Comparison of ENCODE assay signal across 8 cellular contexts in genomic region chr12:6662906-6663742, GRCh38. TPM values are rescaled to one million over a fixed set of nuclear protein-coding genes. Genes with fewer than 3 reads are reported as not detected.
DNase-seq lines count a peak whose midpoint lies in the region; ATAC-seq, FAIRE-seq and TF ChIP-seq lines count a peak whose summit lies in the region.

ING4 (minus strand) TSS chr12:6663119; CDS start chr12:6663101, 18 bp downstream.

- no peaks in the 10 kb centered on the region for H3K27me3 Mint-ChIP-seq in natural killer cell (ENCODE audit: low read depth in 2 of 2)

- peaks cover 19% of the 10 kb centered on the region for H3K79me2 ChIP-seq in Loucy (ENCODE audit: insufficient read depth, low read length)

- H3K4me3 ChIP-seq in Loucy (ENCODE audit: low read length, poor library complexity, severe bottlenecking), result peak within 1 kb of the TSS; percentile 80

- H3K36me3 ChIP-seq in Loucy (ENCODE audit: insufficient read depth, low read length), result peaks cover 21% of the 10 kb centered on the region; the same call in 1 of the 2 replicates

- peak within 1 kb of the TSS; percentile 79 for H3K9ac ChIP-seq in Loucy (ENCODE audit: low read depth, low read length, poor library complexity, severe bottlenecking)

- H3K4me1 ChIP-seq in Loucy (ENCODE audit: insufficient read depth, low read length, poor library complexity, severe bottlenecking), result peaks cover 21% of the 10 kb centered on the region

- peak within 1 kb of the TSS; percentile 98 for H3K4me2 ChIP-seq in Loucy (ENCODE audit: low read depth, low read length, poor library complexity, severe bottlenecking)

- TF ChIP-seq POLR2A in H54 (IDR thresholded peaks at IDR 0.05; ENCODE audit: low read depth, low read length), result no peak
- TF ChIP-seq POLR2A in Raji (IDR thresholded peaks at IDR 0.05; ENCODE audit: insufficient read depth, low read depth, low read length), result peak; percentile 68

- no peaks in the 10 kb centered on the region for H4K20me1 ChIP-seq in Loucy (ENCODE audit: insufficient read depth, low read length, poor library complexity, severe bottlenecking)

- peak; percentile 96 for FAIRE-seq in H54 (lab: Jason Lieb, UNC)

- intact Hi-C loops in natural killer cell (cut with micrococcal nuclease), result loop anchor here (1.0 to 2.0 kb wide), 7 partner anchors 26 to 189 kb away; partner anchors contain the start of genes LPAR5, MLF2, USP5 and ZNF384

- ATAC-seq in natural killer cell, result peak; percentile 97 to 100 (median 98)

- peaks cover 4% of the 10 kb centered on the region; the same call in 1 of the 2 replicates for H3F3A ChIP-seq in Loucy (ENCODE audit: low read depth)

- no peaks in the 10 kb centered on the region for H3K9me2 ChIP-seq in Loucy (replicated peaks; ENCODE audit: low read depth, low read length)

- peak within 1 kb of the TSS; percentile 84 for H2AFZ ChIP-seq in Loucy (ENCODE audit: low read length)

- peak; percentile 100 for DNase-seq in EL
- DNase-seq in H54 (ENCODE audit: insufficient read length, low spot score), result peak; percentile 94
- DNase-seq in activated T-helper 9 cell treated with anti-CD3 and anti-CD28 coated beads, Interleukin-2, amount 50 U/mL, for 16 hours (ENCODE audit: low read depth), result peak; percentile 93
- DNase-seq in fibroblast of peridontal ligament (ENCODE audit: extremely low read depth), result peak; percentile 99
- peak; percentile 92 for DNase-seq in natural killer cell
- DNase-seq in stimulated activated naive CD4-positive, alpha-beta T cell treated with Interleukin-2 at 50 U/mL for 16 hours (lab: John Stamatoyannopoulos, UW), result peak; percentile 96

- no peak for TF ChIP-seq CTCF in Loucy (conservative IDR thresholded peaks at IDR 0.05; ENCODE audit: low read length)
- no peak for TF ChIP-seq CTCF in natural killer cell (IDR thresholded peaks at IDR 0.05)

- peaks cover 27 to 38% of the 10 kb centered on the region in 2 donors for H3K4me1 Mint-ChIP-seq in natural killer cell

- peak within 1 kb of the TSS; percentile 96 for H3K4me3 Mint-ChIP-seq in natural killer cell

- no peaks in the 10 kb centered on the region for H3K27me3 ChIP-seq in Loucy (ENCODE audit: insufficient read depth, low read length, poor library complexity, severe bottlenecking)

- H3K27ac Mint-ChIP-seq in natural killer cell, result peak within 1 kb of the TSS; percentile 93 to 95

- no peaks in the 10 kb centered on the region for H3K9me3 ChIP-seq in Loucy (ENCODE audit: insufficient read depth, low read depth, low read length)

- peaks cover 6% of the 10 kb centered on the region for H3K36me3 Mint-ChIP-seq in natural killer cell

- H3K9me3 Mint-ChIP-seq in natural killer cell, result no peaks in the 10 kb centered on the region

RNA-seq across cellular contexts. Expression of gene ING4, which starts in this region (rescaled TPM):
- 10 to 100 TPM; 29.9 to 40.9 (median 30.2) TPM for total RNA-seq in natural killer cell

Comparison
In these comparisons a context has a peak if more than half of its experiments do, and no peak if none do; other contexts are left out.
1. Peak in every context shown above with its lines: DNase-seq, ATAC-seq and H3K4me3 ChIP-seq.